Comparison of ENCODE assay signal across 8 cellular contexts in genomic region chr9:79572891-79573696, GRCh38. TPM values are rescaled to one million over a fixed set of nuclear protein-coding genes. Genes with fewer than 3 reads are reported as not detected.
DNase-seq lines count a peak whose midpoint lies in the region; ATAC-seq and TF ChIP-seq lines count a peak whose summit lies in the region.

No MANE protein-coding gene starts in this region.

- H3K9me3 ChIP-seq in OCI-LY7 (ENCODE audit: low read length) (no peaks in the 10 kb centered on the region), cardiac muscle cell (ENCODE audit: low read depth) (no peaks in the 10 kb centered on the region), parathyroid adenoma (ENCODE audit: control insufficient read depth, low read length) (no peaks in the 10 kb centered on the region)

- CTCF ChIA-PET in OCI-LY7 (lab: Charles Lee; ENCODE audit: unreplicated experiment) = no interaction called here
- CTCF ChIA-PET in activated naive CD4-positive, alpha-beta T cell treated with anti-CD3 and anti-CD28 coated beads, Interleukin-2, amount 10 ng/mL, durations not matched to agents 7 days and 5 days (lab: Charles Lee) = no interaction called here

- H3K27me3 Mint-ChIP-seq in activated naive CD4-positive, alpha-beta T cell treated with anti-CD3 and anti-CD28 coated beads, Interleukin-2, amount 10 ng/mL, durations not matched to agents 7 days and 5 days = peaks cover 16% of the 10 kb centered on the region

- H3K4me3 ChIP-seq in OCI-LY7 (ENCODE audit: low read depth, low read length, poor library complexity, severe bottlenecking) (peak overlapping the region; percentile 79), cardiac muscle cell (peak overlapping the region; percentile 94), parathyroid adenoma (ENCODE audit: low read depth, low read length) (peak overlapping the region; percentile 60)

- H3K4me1 ChIP-seq in OCI-LY7 (ENCODE audit: insufficient read depth, low read length, poor library complexity, severe bottlenecking) (peaks cover 27% of the 10 kb centered on the region), cardiac muscle cell (ENCODE audit: low read depth) (no peaks in the 10 kb centered on the region), parathyroid adenoma (peaks cover 2% of the 10 kb centered on the region)

- H3K4me3 Mint-ChIP-seq in activated naive CD4-positive, alpha-beta T cell treated with anti-CD3 and anti-CD28 coated beads, Interleukin-2, amount 10 ng/mL, durations not matched to agents 7 days and 5 days = peak overlapping the region; percentile 92

- POLR2A ChIA-PET in OCI-LY7 (lab: Charles Lee) = interaction anchor here (1.0 to 1.5 kb wide), 3 partner anchors 10 to 53 kb away, joined by 4 to 6 read pairs (median 5); no protein-coding TSS in a partner anchor

- peak; percentile 59 for DNase-seq in GM10266 (ENCODE audit: extremely low spot score)
- DNase-seq in OCI-LY7 (ENCODE audit: low spot score) = peak; percentile 50
- peak; percentile 76 for DNase-seq in activated naive CD4-positive, alpha-beta T cell treated with anti-CD3 and anti-CD28 coated beads, Interleukin-2, amount 10 ng/mL, durations not matched to agents 7 days and 5 days
- peak; percentile 17 to 46 for DNase-seq in cardiac muscle cell (ENCODE audit: low read depth in 1 of 2, low spot score in 1 of 2)
- no peak for DNase-seq in NCI-H1092 (lab: John Stamatoyannopoulos, UW)

- peaks cover 37% of the 10 kb centered on the region for H3K36me3 Mint-ChIP-seq in activated naive CD4-positive, alpha-beta T cell treated with anti-CD3 and anti-CD28 coated beads, Interleukin-2, amount 10 ng/mL, durations not matched to agents 7 days and 5 days

- no TSS peak for BruUV-seq in OCI-LY7 (replicated peaks; lab: Mats Ljungman, UMichigan)

- no peak for ATAC-seq in GM21619 (IDR thresholded peaks at IDR 0.05; ENCODE audit: unreplicated experiment)
- ATAC-seq in HG02588 (IDR thresholded peaks at IDR 0.05; ENCODE audit: unreplicated experiment) = no peak

- H3K27ac ChIP-seq in OCI-LY7 (ENCODE audit: low read depth, low read length, poor library complexity, severe bottlenecking) (peak overlapping the region; percentile 96), cardiac muscle cell (peak overlapping the region; percentile 94), parathyroid adenoma (peak overlapping the region; percentile 87)

- TF ChIP-seq CTCF in GM10266 (IDR thresholded peaks at IDR 0.05; ENCODE audit: control insufficient read depth, insufficient read depth, low read depth, missing control alignments) = peak; percentile 28
- peak; percentile 23; the same call in 1 of the 2 replicates for TF ChIP-seq CTCF in OCI-LY7 (conservative IDR thresholded peaks at IDR 0.05; ENCODE audit: low read length)
- TF ChIP-seq CTCF in cardiac muscle cell (IDR thresholded peaks at IDR 0.05; ENCODE audit: low read depth, low read length) = no peak
- no peak for TF ChIP-seq CTCF in parathyroid adenoma (IDR thresholded peaks at IDR 0.05)

- H3K27me3 ChIP-seq in cardiac muscle cell (peaks cover 9% of the 10 kb centered on the region), parathyroid adenoma (ENCODE audit: control insufficient read depth, insufficient read depth, low read length) (no peaks in the 10 kb centered on the region)

- no peaks in the 10 kb centered on the region for H3K9me2 ChIP-seq in OCI-LY7 (ENCODE audit: insufficient read depth, low read length)

- H3K4me2 ChIP-seq in OCI-LY7 (ENCODE audit: low read length) (peak overlapping the region; percentile 94), parathyroid adenoma (ENCODE audit: low read length) (peak overlapping the region; percentile 75)

- H3K9ac ChIP-seq in parathyroid adenoma = peak overlapping the region; percentile 37

- peaks cover 14% of the 10 kb centered on the region for H4K20me1 ChIP-seq in OCI-LY7 (ENCODE audit: insufficient read depth, low read length)

- H2AFZ ChIP-seq in OCI-LY7 (ENCODE audit: low read length) = peak overlapping the region; percentile 68
- H2AFZ ChIP-seq in parathyroid adenoma = peak overlapping the region; percentile 90

- H3K27ac Mint-ChIP-seq in activated naive CD4-positive, alpha-beta T cell treated with anti-CD3 and anti-CD28 coated beads, Interleukin-2, amount 10 ng/mL, durations not matched to agents 7 days and 5 days = peak overlapping the region; percentile 95

- H3K4me1 Mint-ChIP-seq in activated naive CD4-positive, alpha-beta T cell treated with anti-CD3 and anti-CD28 coated beads, Interleukin-2, amount 10 ng/mL, durations not matched to agents 7 days and 5 days = peaks cover 41% of the 10 kb centered on the region

- peaks cover 18% of the 10 kb centered on the region; the same call in 1 of the 2 replicates for H3K36me3 ChIP-seq in OCI-LY7 (ENCODE audit: insufficient read depth, low read length)
- no peaks in the 10 kb centered on the region for H3K36me3 ChIP-seq in cardiac muscle cell
- no peaks in the 10 kb centered on the region for H3K36me3 ChIP-seq in parathyroid adenoma (ENCODE audit: control insufficient read depth, insufficient read depth, low read length)

- H3K79me2 ChIP-seq in OCI-LY7 (ENCODE audit: insufficient read depth, low read depth, low read length) (peaks cover 18% of the 10 kb centered on the region; the same call in 1 of the 2 replicates), parathyroid adenoma (peaks cover 3% of the 10 kb centered on the region)

- intact Hi-C loops in OCI-LY7 (cut with micrococcal nuclease; ENCODE audit: unreplicated experiment) = loop anchor here (10.0 kb wide), 1 partner anchor 242 kb away; no protein-coding TSS in a partner anchor

- H3K9me3 Mint-ChIP-seq in activated naive CD4-positive, alpha-beta T cell treated with anti-CD3 and anti-CD28 coated beads, Interleukin-2, amount 10 ng/mL, durations not matched to agents 7 days and 5 days = no peaks in the 10 kb centered on the region

RNA-seq across cellular contexts. Expression of gene TLE4, which starts 1.3 kb away (rescaled TPM):
- total RNA-seq in OCI-LY7 (2014; rRNA removed; shearing (Covaris generic)) = 32.8 and 36.7 TPM in 2 replicates
- total RNA-seq in OCI-LY7 (2022) (41.7 and 47.4 TPM in 2 replicates), cardiac muscle cell (11.2 and 11.9 TPM in 2 replicates)
- polyA plus RNA-seq in cardiac muscle cell = 9.1 and 15.4 TPM in 2 replicates

Comparison
In these comparisons a context has a peak if more than half of its experiments do, and no peak if none do; other contexts are left out.
1. CTCF ChIP-seq: peak in GM10266 (single experiment) and OCI-LY7 (single experiment); none in cardiac muscle cell (single experiment) and parathyroid adenoma (single experiment).
2. Peak in every context shown above with its lines, with median percentiles within 50 percentile points of each other: H3K27ac ChIP-seq and H3K4me3 ChIP-seq.